8 cellular contexts compared by ENCODE assay signal in the genomic region with DNA sequence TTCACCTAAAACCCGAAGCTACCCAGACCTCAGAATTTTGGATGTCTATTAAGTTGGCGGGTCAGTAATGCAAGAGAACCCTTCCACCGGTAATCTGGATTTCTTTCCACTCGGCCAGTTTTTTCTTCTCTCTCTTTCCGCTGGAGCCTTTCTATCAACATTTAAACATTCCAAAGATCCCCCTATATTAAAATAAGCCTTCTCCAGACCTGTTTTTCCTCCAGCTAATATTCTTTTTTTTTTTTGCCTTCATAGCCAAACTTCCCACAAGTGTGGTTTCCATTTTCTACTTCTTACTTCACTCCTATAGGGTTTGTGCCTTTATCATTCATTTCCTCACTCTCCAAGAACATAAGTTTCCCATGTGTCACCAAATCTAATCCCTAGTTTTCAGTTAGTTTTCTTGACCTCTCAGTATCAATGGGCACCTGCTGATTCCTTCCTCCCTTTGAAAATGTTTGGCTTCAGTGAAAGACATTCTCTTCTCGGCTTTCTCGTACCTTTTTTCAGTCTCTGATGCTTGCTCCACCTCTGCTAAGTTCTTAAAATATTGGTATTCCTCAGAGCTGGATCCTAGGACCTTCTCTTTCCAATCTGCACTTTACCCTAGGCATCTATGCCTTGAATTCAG. TPM values are rescaled to one million over a fixed set of nuclear protein-coding genes. Genes with fewer than 3 reads are reported as not detected.
A peak's percentile ranks its signal among the peaks of the same experiment; 100 is the strongest.
DNase-seq lines count a peak whose midpoint lies in the region; ATAC-seq, FAIRE-seq and TF ChIP-seq lines count a peak whose summit lies in the region.

No MANE protein-coding gene starts in this region.

- no peaks in the 10 kb centered on the region for H3K27me3 Mint-ChIP-seq in activated T-cell treated with anti-CD3 and anti-CD28 coated beads, Interleukin-2, amount 50 U/mL, for 4 hours (ENCODE audit: low read depth)

- POLR2A ChIA-PET in HepG2 (lab: Yijun Ruan, JAX): interaction anchor here (0.7 to 5.6 kb wide), 13 partner anchors 14 to 373 kb away, joined by 3 to 242 read pairs (median 10); partner anchors contain the start of genes CBLN3, CIDEB, KHNYN and NOP9

- H3K9ac ChIP-seq in HepG2 (ENCODE audit: insufficient read depth, low read depth, low read length): peak overlapping the region; percentile 96

- peaks cover 18% of the 10 kb centered on the region for H3K4me1 ChIP-seq in HepG2 (ENCODE audit: insufficient read depth, low read length)
- H3K4me1 ChIP-seq in tibial artery: peaks cover 0 to 22% (median 16%) of the 10 kb centered on the region in 4 donors

- H3K4me3 ChIP-seq in HepG2 (replicated peaks in 1 of 3; ENCODE audit: insufficient read depth in 1 of 3, low read depth in 2 of 3, low read length in 3 of 3) (peak overlapping the region; percentile 74 to 98 (median 84)), tibial artery (peak overlapping the region; percentile 69 to 90)

- under 1% methylated on average over 6 of the region's 7 CpGs for WGBS in HepG2 (ENCODE audit: low lambda C conversion rate)

- H3K9me3 Mint-ChIP-seq in activated T-cell treated with anti-CD3 and anti-CD28 coated beads, Interleukin-2, amount 50 U/mL, for 4 hours: no peaks in the 10 kb centered on the region

- no peak for DNase-seq in activated T-cell treated with anti-CD3 and anti-CD28 coated beads, Interleukin-2, amount 50 U/mL, for 4 hours
- no peak for DNase-seq in activated T-cell treated with anti-CD3 and anti-CD28 coated beads, Interleukin-2, amount 50 U/mL, for 1 hour
- peak; percentile 21 for DNase-seq in amniotic epithelial cell (ENCODE audit: low read depth)
- DNase-seq in HepG2 (ENCODE audit: low spot score): no peak
- no peak for DNase-seq in tibial artery
- no peak for DNase-seq in NCI-H1417 (lab: John Stamatoyannopoulos, UW)
- no peak for DNase-seq in NCI-H524 (lab: John Stamatoyannopoulos, UW)

- CTCF ChIA-PET in HepG2 (lab: Yijun Ruan, JAX; ENCODE audit: low intra/inter-chr PET ratio, low total read pairs): interaction anchor here (1.5 kb wide), 1 partner anchor 77 kb away, joined by 4 read pairs; no protein-coding TSS in a partner anchor

- H3K27me3 ChIP-seq in HepG2 (ENCODE audit: control insufficient read depth in 1 of 2, insufficient read depth in 2 of 2, low read length in 2 of 2) (peaks cover 0 to 5% of the 10 kb centered on the region in 2 experiments; a peak in 1 of 5 replicates), tibial artery (no peaks in the 10 kb centered on the region)

- peak overlapping the region; percentile 94 for H3K4me3 Mint-ChIP-seq in activated T-cell treated with anti-CD3 and anti-CD28 coated beads, Interleukin-2, amount 50 U/mL, for 4 hours

- TF ChIP-seq POLR2A in HepG2 (IDR thresholded peaks at IDR 0.05; ENCODE audit: insufficient read depth in 1 of 2, low read depth in 2 of 2, low read length in 2 of 2): no peak

- intact Hi-C loops in HepG2 (cut with micrococcal nuclease; ENCODE audit: unreplicated experiment) (loop anchor here (2.0 to 10.0 kb wide), 2 partner anchors 16 to 1858 kb away; partner anchors contain the start of gene DAD1), tibial artery (cut with DNase I; ENCODE audit: low total_unique reads) (no loop called here)

- H3K4me1 Mint-ChIP-seq in activated T-cell treated with anti-CD3 and anti-CD28 coated beads, Interleukin-2, amount 50 U/mL, for 4 hours (ENCODE audit: low read depth): peaks cover 40% of the 10 kb centered on the region

- H3K79me2 ChIP-seq in HepG2 (ENCODE audit: insufficient read depth, low read length): peaks cover 22% of the 10 kb centered on the region

- TF ChIP-seq CTCF in HepG2 (CRISPR knock-in tag; IDR thresholded peaks at IDR 0.05): no peak
- TF ChIP-seq CTCF in tibial artery (IDR thresholded peaks at IDR 0.05): no peak

- H3K27ac ChIP-seq in HepG2 (ENCODE audit: extremely low read length, insufficient read depth, low read length) (peak overlapping the region; percentile 93), tibial artery (peak overlapping the region; percentile 99)

- TF ChIP-seq EP300 in HepG2 (IDR thresholded peaks at IDR 0.05; ENCODE audit: low read depth in 2 of 2, low read length in 2 of 2) (peak in 1 of 2 experiments; percentile 25; a peak in 1 of 4 replicates), HepG2 (CRISPR knock-in tag; IDR thresholded peaks at IDR 0.05; ENCODE audit: borderline replicate concordance) (no peak)

- TF ChIP-seq RAD21 in HepG2 (CRISPR knock-in tag; IDR thresholded peaks at IDR 0.05): no peak

- peak overlapping the region; percentile 81 for H2AFZ ChIP-seq in HepG2 (ENCODE audit: low read length)

- ATAC-seq in activated T-cell treated with anti-CD3 and anti-CD28 coated beads, Interleukin-2, amount 50 U/mL, for 4 hours: no peak
- ATAC-seq in HepG2 (no peak), GM21526 (IDR thresholded peaks at IDR 0.05; ENCODE audit: low FRiP score, unreplicated experiment) (no peak)

- H3K36me3 Mint-ChIP-seq in activated T-cell treated with anti-CD3 and anti-CD28 coated beads, Interleukin-2, amount 50 U/mL, for 4 hours (ENCODE audit: insufficient read depth): peaks cover 22% of the 10 kb centered on the region

- H3K4me2 ChIP-seq in HepG2 (ENCODE audit: low read depth, low read length): peak overlapping the region; percentile 85

- BruUV-seq in HepG2 (replicated peaks; lab: Mats Ljungman, UMichigan): TSS peak; percentile 89

- H3K9me3 ChIP-seq in HepG2 (ENCODE audit: low read length) (no peaks in the 10 kb centered on the region), tibial artery (no peaks in the 10 kb centered on the region)

- no peak for FAIRE-seq in HepG2 (lab: Jason Lieb, UNC)

- H3K36me3 ChIP-seq in HepG2 (replicated peaks in 1 of 2; ENCODE audit: control insufficient read depth in 1 of 2, insufficient read depth in 2 of 2, low read length in 2 of 2) (peaks cover 23 to 32% of the 10 kb centered on the region in 2 experiments), tibial artery (peaks cover 12 to 30% (median 29%) of the 10 kb centered on the region in 3 donors)

- H4K20me1 ChIP-seq in HepG2 (ENCODE audit: insufficient read depth, low read length): no peaks in the 10 kb centered on the region

- in situ Hi-C loops in HepG2 (cut with HindIII; ENCODE audit: extremely low pct_ligation_motif_present, low pct_unique_long_range_greater_than_20kb): no loop called here

RNA-seq across cellular contexts. Expression of gene SDR39U1, which starts 0.6 kb away (rescaled TPM):
- 10 to 100 TPM; 52.6 to 59.9 (median 59.4) TPM for total RNA-seq in activated T-cell treated with anti-CD3 and anti-CD28 coated beads, Interleukin-2, amount 50 U/mL, for 4 hours
- total RNA-seq in HepG2 (2016; rRNA removed; fragmentation: Illumina TruSeq; extraction: Trizol): 25.0 and 34.4 TPM in 2 replicates
- total RNA-seq in HepG2 (2016; cell fraction: cytosol; rRNA removed; fragmentation: Illumina TruSeq; extraction: Trizol; ENCODE audit: low read depth): 13.3 and 16.3 TPM in 2 replicates
- total RNA-seq in HepG2 (2016; cell fraction: insoluble cytoplasmic fraction; rRNA removed; fragmentation: Illumina TruSeq; extraction: Trizol): 19.5 and 33.3 TPM in 2 replicates
- 24.0 and 26.0 TPM in 2 replicates for total RNA-seq in HepG2 (2016; cell fraction: membrane; rRNA removed; fragmentation: Illumina TruSeq; extraction: Trizol)
- total RNA-seq in HepG2 (2016; cell fraction: nucleus; rRNA removed; fragmentation: Illumina TruSeq; extraction: Trizol): 44.1 and 45.4 TPM in 2 replicates
- 129 and 163 TPM in 2 replicates for polyA plus RNA-seq in HepG2 (2011; rRNA removed)
- polyA plus RNA-seq in HepG2 (2011; cell fraction: cytosol; rRNA removed): 99.7 and 120 TPM in 2 replicates
- polyA plus RNA-seq in HepG2 (2011; cell fraction: nucleus; rRNA removed): 808 and 816 TPM in 2 replicates
- 66.2 and 118 TPM in 2 replicates for polyA plus RNA-seq in HepG2 (2012)
- 50.3 and 55.8 TPM in 2 replicates for polyA plus RNA-seq in HepG2 (2016; cell fraction: cytosol; fragmentation: Illumina TruSeq; extraction: Trizol; ENCODE audit: low read depth)
- 73.2 and 88.2 TPM in 2 replicates for polyA plus RNA-seq in HepG2 (2016; cell fraction: insoluble cytoplasmic fraction; fragmentation: Illumina TruSeq; extraction: Trizol; ENCODE audit: low read depth)
- 64.6 and 72.1 TPM in 2 replicates for polyA plus RNA-seq in HepG2 (2016; cell fraction: membrane; fragmentation: Illumina TruSeq; extraction: Trizol; ENCODE audit: low read depth)
- polyA plus RNA-seq in HepG2 (2016; cell fraction: nucleus; fragmentation: Illumina TruSeq; extraction: Trizol; ENCODE audit: insufficient read depth, low read depth): 164 and 186 TPM in 2 replicates
- polyA minus RNA-seq in HepG2 (2011; rRNA and poly(A)+ RNA removed; ENCODE audit: low replicate concordance): 27.9 and 51.2 TPM in 2 replicates
- 18.8 and 21.3 TPM in 2 replicates for polyA minus RNA-seq in HepG2 (2011; cell fraction: cytosol; rRNA and poly(A)+ RNA removed)
- 95.4 and 110 TPM in 2 replicates for polyA minus RNA-seq in HepG2 (2011; cell fraction: nucleus; rRNA and poly(A)+ RNA removed)

RNA-seq across cellular contexts. Expression of gene KHNYN, which starts 13.4 kb away (rescaled TPM):
- total RNA-seq in activated T-cell treated with anti-CD3 and anti-CD28 coated beads, Interleukin-2, amount 50 U/mL, for 4 hours: 10 to 100 TPM; 53.2 to 65.1 (median 56.5) TPM
- 72.2 and 75.7 TPM in 2 replicates for total RNA-seq in HepG2 (2016; rRNA removed; fragmentation: Illumina TruSeq; extraction: Trizol)
- 10.2 and 10.7 TPM in 2 replicates for total RNA-seq in HepG2 (2016; cell fraction: cytosol; rRNA removed; fragmentation: Illumina TruSeq; extraction: Trizol; ENCODE audit: low read depth)
- 60.0 and 78.8 TPM in 2 replicates for total RNA-seq in HepG2 (2016; cell fraction: insoluble cytoplasmic fraction; rRNA removed; fragmentation: Illumina TruSeq; extraction: Trizol)
- total RNA-seq in HepG2 (2016; cell fraction: membrane; rRNA removed; fragmentation: Illumina TruSeq; extraction: Trizol): 35.9 and 40.5 TPM in 2 replicates
- total RNA-seq in HepG2 (2016; cell fraction: nucleus; rRNA removed; fragmentation: Illumina TruSeq; extraction: Trizol): 62.0 and 78.7 TPM in 2 replicates
- 52.8 and 76.4 TPM in 2 replicates for polyA plus RNA-seq in HepG2 (2011; rRNA removed)
- polyA plus RNA-seq in HepG2 (2011; cell fraction: cytosol; rRNA removed): 36.1 and 40.8 TPM in 2 replicates
- 158 and 160 TPM in 2 replicates for polyA plus RNA-seq in HepG2 (2011; cell fraction: nucleus; rRNA removed)
- polyA plus RNA-seq in HepG2 (2012): 82.6 and 83.5 TPM in 2 replicates
- 4.7 and 5.4 TPM in 2 replicates for polyA plus RNA-seq in HepG2 (2016; cell fraction: cytosol; fragmentation: Illumina TruSeq; extraction: Trizol; ENCODE audit: low read depth)
- 37.4 and 41.5 TPM in 2 replicates for polyA plus RNA-seq in HepG2 (2016; cell fraction: insoluble cytoplasmic fraction; fragmentation: Illumina TruSeq; extraction: Trizol; ENCODE audit: low read depth)
- 19.0 and 20.9 TPM in 2 replicates for polyA plus RNA-seq in HepG2 (2016; cell fraction: membrane; fragmentation: Illumina TruSeq; extraction: Trizol; ENCODE audit: low read depth)
- polyA plus RNA-seq in HepG2 (2016; cell fraction: nucleus; fragmentation: Illumina TruSeq; extraction: Trizol; ENCODE audit: insufficient read depth, low read depth): 71.6 and 72.4 TPM in 2 replicates
- polyA minus RNA-seq in HepG2 (2011; rRNA and poly(A)+ RNA removed; ENCODE audit: low replicate concordance): 29.4 and 108 TPM in 2 replicates
- 32.8 and 41.4 TPM in 2 replicates for polyA minus RNA-seq in HepG2 (2011; cell fraction: cytosol; rRNA and poly(A)+ RNA removed)
- 109 and 126 TPM in 2 replicates for polyA minus RNA-seq in HepG2 (2011; cell fraction: nucleus; rRNA and poly(A)+ RNA removed)

RNA-seq across cellular contexts. Expression of gene CBLN3, which starts 13.7 kb away (rescaled TPM):
- total RNA-seq in activated T-cell treated with anti-CD3 and anti-CD28 coated beads, Interleukin-2, amount 50 U/mL, for 4 hours: 1 to 10 TPM; 3.1 to 5.6 (median 3.6) TPM
- total RNA-seq in HepG2 (2016; rRNA removed; fragmentation: Illumina TruSeq; extraction: Trizol): 0.45 and 0.66 TPM in 2 replicates
- 0.62 and 0.81 TPM in 2 replicates for total RNA-seq in HepG2 (2016; cell fraction: cytosol; rRNA removed; fragmentation: Illumina TruSeq; extraction: Trizol; ENCODE audit: low read depth)
- 0.58 and 0.78 TPM in 2 replicates for total RNA-seq in HepG2 (2016; cell fraction: insoluble cytoplasmic fraction; rRNA removed; fragmentation: Illumina TruSeq; extraction: Trizol)
- 1.3 TPM in 2 replicates for total RNA-seq in HepG2 (2016; cell fraction: membrane; rRNA removed; fragmentation: Illumina TruSeq; extraction: Trizol)
- total RNA-seq in HepG2 (2016; cell fraction: nucleus; rRNA removed; fragmentation: Illumina TruSeq; extraction: Trizol): 0.47 and 0.60 TPM in 2 replicates
- 0.74 and 0.98 TPM in 2 replicates for polyA plus RNA-seq in HepG2 (2011; rRNA removed)
- 0.71 and 0.97 TPM in 2 replicates for polyA plus RNA-seq in HepG2 (2011; cell fraction: cytosol; rRNA removed)
- 1.3 and 1.8 TPM in 2 replicates for polyA plus RNA-seq in HepG2 (2011; cell fraction: nucleus; rRNA removed)
- polyA plus RNA-seq in HepG2 (2012): 0.77 and 1.9 TPM in 2 replicates
- polyA plus RNA-seq in HepG2 (2016; cell fraction: cytosol; fragmentation: Illumina TruSeq; extraction: Trizol; ENCODE audit: low read depth): 0.70 and 0.86 TPM in 2 replicates
- 0.62 and 1.3 TPM in 2 replicates for polyA plus RNA-seq in HepG2 (2016; cell fraction: insoluble cytoplasmic fraction; fragmentation: Illumina TruSeq; extraction: Trizol; ENCODE audit: low read depth)
- polyA plus RNA-seq in HepG2 (2016; cell fraction: membrane; fragmentation: Illumina TruSeq; extraction: Trizol; ENCODE audit: low read depth): 1.4 TPM in 2 replicates
- 1.3 and 1.6 TPM in 2 replicates for polyA plus RNA-seq in HepG2 (2016; cell fraction: nucleus; fragmentation: Illumina TruSeq; extraction: Trizol; ENCODE audit: insufficient read depth, low read depth)
- 0.37 and 0.92 TPM in 2 replicates for polyA minus RNA-seq in HepG2 (2011; rRNA and poly(A)+ RNA removed; ENCODE audit: low replicate concordance)
- polyA minus RNA-seq in HepG2 (2011; cell fraction: cytosol; rRNA and poly(A)+ RNA removed): 0.30 and 0.35 TPM in 2 replicates
- polyA minus RNA-seq in HepG2 (2011; cell fraction: nucleus; rRNA and poly(A)+ RNA removed): 0.52 and 0.75 TPM in 2 replicates

RNA-seq across cellular contexts. Expression of gene NYNRIN, which starts 44.4 kb away (rescaled TPM):
- total RNA-seq in activated T-cell treated with anti-CD3 and anti-CD28 coated beads, Interleukin-2, amount 50 U/mL, for 4 hours: under 1 TPM in 2 of 3 donors, not detected in 1; 0.03 to 0.05 TPM
- total RNA-seq in HepG2 (2016; rRNA removed; fragmentation: Illumina TruSeq; extraction: Trizol): 1.1 and 1.3 TPM in 2 replicates
- total RNA-seq in HepG2 (2016; cell fraction: cytosol; rRNA removed; fragmentation: Illumina TruSeq; extraction: Trizol; ENCODE audit: low read depth): 0.09 and 0.10 TPM in 2 replicates
- 0.91 and 1.1 TPM in 2 replicates for total RNA-seq in HepG2 (2016; cell fraction: insoluble cytoplasmic fraction; rRNA removed; fragmentation: Illumina TruSeq; extraction: Trizol)
- total RNA-seq in HepG2 (2016; cell fraction: membrane; rRNA removed; fragmentation: Illumina TruSeq; extraction: Trizol): 0.24 and 0.34 TPM in 2 replicates
- total RNA-seq in HepG2 (2016; cell fraction: nucleus; rRNA removed; fragmentation: Illumina TruSeq; extraction: Trizol): 1.0 and 1.4 TPM in 2 replicates
- 0.63 and 0.95 TPM in 2 replicates for polyA plus RNA-seq in HepG2 (2011; rRNA removed)
- 0.39 and 0.44 TPM in 2 replicates for polyA plus RNA-seq in HepG2 (2011; cell fraction: cytosol; rRNA removed)
- 2.0 and 2.1 TPM in 2 replicates for polyA plus RNA-seq in HepG2 (2011; cell fraction: nucleus; rRNA removed)
- polyA plus RNA-seq in HepG2 (2012): 1.8 and 5.9 TPM in 2 replicates
- 0.07 and 0.08 TPM in 2 replicates for polyA plus RNA-seq in HepG2 (2016; cell fraction: cytosol; fragmentation: Illumina TruSeq; extraction: Trizol; ENCODE audit: low read depth)
- polyA plus RNA-seq in HepG2 (2016; cell fraction: insoluble cytoplasmic fraction; fragmentation: Illumina TruSeq; extraction: Trizol; ENCODE audit: low read depth): 0.72 and 0.83 TPM in 2 replicates
- polyA plus RNA-seq in HepG2 (2016; cell fraction: membrane; fragmentation: Illumina TruSeq; extraction: Trizol; ENCODE audit: low read depth): 0.13 and 0.14 TPM in 2 replicates
- 1.2 and 1.5 TPM in 2 replicates for polyA plus RNA-seq in HepG2 (2016; cell fraction: nucleus; fragmentation: Illumina TruSeq; extraction: Trizol; ENCODE audit: insufficient read depth, low read depth)
- polyA minus RNA-seq in HepG2 (2011; rRNA and poly(A)+ RNA removed; ENCODE audit: low replicate concordance): 2.4 TPM in 1 of 2 replicates, not detected in the other
- polyA minus RNA-seq in HepG2 (2011; cell fraction: cytosol; rRNA and poly(A)+ RNA removed): 1.4 and 1.5 TPM in 2 replicates
- polyA minus RNA-seq in HepG2 (2011; cell fraction: nucleus; rRNA and poly(A)+ RNA removed): 1.7 and 1.9 TPM in 2 replicates
